2 cellular contexts compared by ENCODE assay signal in genomic region chr3:107208796-107209195, GRCh38.
TF ChIP-seq lines count a peak whose summit lies in the region.

No MANE protein-coding gene starts in this region.

TF ChIP-seq in SK-N-SH, 30 proteins besides CTCF, POLR2A, EP300 and RAD21 (continued from another document):
- TF ChIP-seq NFIC (IDR thresholded peaks at IDR 0.05; ENCODE audit: borderline replicate concordance), result no peak
- no peak for TF ChIP-seq GABPA (IDR thresholded peaks at IDR 0.05; ENCODE audit: low read depth)
- no peak for TF ChIP-seq MAX (IDR thresholded peaks at IDR 0.05; ENCODE audit: low read depth)

TF ChIP-seq in endothelial cell of umbilical vein, 7 proteins besides CTCF, POLR2A, EP300 and RAD21 (continued from another document):
- TF ChIP-seq EZH2 (IDR thresholded peaks at IDR 0.05; ENCODE audit: borderline replicate concordance, low read depth, low read length, severe bottlenecking), result no peak
